ENCODE assay signal across 1 cellular context in the genomic region with DNA sequence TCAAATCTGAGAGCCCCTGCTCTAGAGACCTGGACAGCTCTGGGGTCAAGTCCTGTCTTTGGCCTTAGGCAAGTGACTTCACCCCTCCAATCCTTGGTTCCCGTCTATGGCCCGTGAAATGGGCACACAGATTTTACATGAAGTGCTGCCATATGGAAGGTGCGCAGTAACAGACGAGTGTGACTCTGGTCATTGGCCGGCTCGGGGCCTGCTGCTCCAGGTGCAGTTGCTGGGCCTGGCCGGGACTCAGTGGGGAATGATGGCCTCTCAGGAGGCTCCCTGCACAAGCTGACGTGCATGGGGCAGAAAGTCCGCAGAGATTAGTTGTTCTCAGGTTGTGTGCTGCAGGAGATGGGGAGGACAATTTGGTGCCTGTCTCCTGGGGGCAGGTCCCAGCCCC.
TF ChIP-seq lines count a peak whose summit lies in the region.

No MANE protein-coding gene starts in this region.

TF ChIP-seq in H1, 55 proteins besides CTCF, POLR2A, EP300 and RAD21:
- no peak for TF ChIP-seq MAFK (IDR thresholded peaks at IDR 0.05; ENCODE audit: low read depth, low read length)
- no peak for TF ChIP-seq POLR2AphosphoS5 (IDR thresholded peaks at IDR 0.05; ENCODE audit: low read depth, low read length)
- TF ChIP-seq TAF1 (IDR thresholded peaks at IDR 0.05; ENCODE audit: low read depth, low read length): no peak
